21 cellular contexts compared by ENCODE assay signal in the genomic region with DNA sequence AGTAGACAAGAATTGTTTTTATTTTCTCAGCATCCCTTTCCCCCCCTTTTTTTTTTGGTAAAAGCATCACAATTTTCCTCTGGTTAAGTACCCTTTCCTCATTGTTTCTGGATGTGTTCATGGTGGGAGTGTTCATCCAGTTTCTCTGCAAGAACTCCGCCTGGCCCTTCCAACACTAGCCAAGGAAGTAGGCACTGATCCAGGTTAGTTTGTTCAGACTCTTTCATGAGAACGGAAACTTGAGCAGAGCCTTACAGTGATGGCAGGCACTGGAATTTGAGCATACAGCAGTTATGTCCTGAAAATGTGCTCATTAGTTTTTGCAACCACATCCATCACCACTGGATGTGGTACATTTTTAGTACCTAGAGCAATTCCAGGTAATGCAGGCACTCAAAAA.
DNase-seq lines count a peak whose midpoint lies in the region; ATAC-seq, FAIRE-seq and TF ChIP-seq lines count a peak whose summit lies in the region.
"Had no signal": no experiment of that assay in that cellular context is flagged by ENCODE, and none has a peak within 500 bp of the region (broad histone marks: within the 10 kb centered on the region; RNA-seq: fewer than 3 reads in every experiment).

No MANE protein-coding gene starts in this region.

- H3K27ac Mint-ChIP-seq in astrocyte (ENCODE audit: unreplicated experiment), result no peak overlapping the region
- no peak overlapping the region for H3K27ac Mint-ChIP-seq in activated T-helper 2 cell treated with anti-CD3 and anti-CD28 coated beads, Interferon-gamma antibody, Interleukin-2, Interleukin-4, amounts not matched to agents 10 μg/mL and 5 μg/mL and 100 μg/mL, durations not matched to agents 14 hours and 24 hours and 36 hours
- H3K27ac Mint-ChIP-seq: CD8-positive, alpha-beta T cell had no signal

- H4K20me1 ChIP-seq in astrocyte (ENCODE audit: insufficient read depth, low read length) (no peaks in the 10 kb centered on the region), fibroblast of lung (ENCODE audit: control insufficient read depth, extremely low read depth, insufficient read depth, low read length) (no peaks in the 10 kb centered on the region)
- H4K20me1 ChIP-seq: BLaER1 had no signal

- H3K4me3 ChIP-seq in AG10803 (ENCODE audit: low read length), result no peak overlapping the region
- H3K4me3 ChIP-seq in astrocyte (ENCODE audit: insufficient read depth, low read depth, low read length), result no peak overlapping the region
- H3K4me3 ChIP-seq in fibroblast of lung (replicated peaks in 1 of 4; ENCODE audit: control extremely low read depth in 1 of 4, insufficient read depth in 1 of 4, low read depth in 3 of 4, low read length in 4 of 4), result no peak overlapping the region
- no peak overlapping the region for H3K4me3 ChIP-seq in brain microvascular endothelial cell (ENCODE audit: low read depth, low read length)
- H3K4me3 ChIP-seq: BLaER1 had no signal

- no peak overlapping the region for H2AFZ ChIP-seq in astrocyte (ENCODE audit: low read depth, low read length)
- no peak overlapping the region for H2AFZ ChIP-seq in fibroblast of lung (ENCODE audit: low read length)

- peaks cover 10% of the 10 kb centered on the region for H3K4me1 Mint-ChIP-seq in astrocyte (ENCODE audit: low read depth, unreplicated experiment)
- H3K4me1 Mint-ChIP-seq in activated T-helper 2 cell treated with anti-CD3 and anti-CD28 coated beads, Interferon-gamma antibody, Interleukin-2, Interleukin-4, amounts not matched to agents 10 μg/mL and 5 μg/mL and 100 μg/mL, durations not matched to agents 14 hours and 24 hours and 36 hours (ENCODE audit: low read depth), result no peaks in the 10 kb centered on the region

- H3K79me2 ChIP-seq in astrocyte (ENCODE audit: insufficient read depth, low read length), result no peaks in the 10 kb centered on the region
- H3K79me2 ChIP-seq in fibroblast of lung (ENCODE audit: control insufficient read depth, insufficient read depth, low read length), result no peaks in the 10 kb centered on the region

- DNase-seq in AG10803 (ENCODE audit: low read depth), result peak; percentile 38
- peak; percentile 61 for DNase-seq in astrocyte (ENCODE audit: low read depth)
- peak; percentile 70 to 71 for DNase-seq in fibroblast of lung (ENCODE audit: low read depth in 2 of 2)
- DNase-seq in medulla oblongata (ENCODE audit: extremely low spot score), result peak; percentile 35
- no peak for DNase-seq in activated T-helper 2 cell treated with anti-CD3 and anti-CD28 coated beads, Interferon-gamma antibody, Interleukin-2, Interleukin-4, amounts not matched to agents 10 μg/mL and 5 μg/mL and 100 μg/mL, durations not matched to agents 14 hours and 24 hours and 36 hours (ENCODE audit: low spot score)
- DNase-seq in EL, result no peak
- no peak for DNase-seq in brain microvascular endothelial cell
- DNase-seq: CD8-positive, alpha-beta T cell; DMS79; GDM1; NCI-H1092; NCI-H146; NCI-H2107 had no signal

- ATAC-seq in HG03045 (IDR thresholded peaks at IDR 0.05; ENCODE audit: unreplicated experiment), result no peak
- ATAC-seq: CD8-positive, alpha-beta T cell; HepG2 had no signal

- intact Hi-C loops in activated T-helper 2 cell treated with anti-CD3 and anti-CD28 coated beads, Interferon-gamma antibody, Interleukin-2, Interleukin-4, amounts not matched to agents 10 μg/mL and 5 μg/mL and 100 μg/mL, durations not matched to agents 14 hours and 24 hours and 36 hours (cut with micrococcal nuclease), result no loop called here

- H3K27me3 Mint-ChIP-seq in astrocyte (ENCODE audit: low read depth, unreplicated experiment), result no peaks in the 10 kb centered on the region
- H3K27me3 Mint-ChIP-seq in activated T-helper 2 cell treated with anti-CD3 and anti-CD28 coated beads, Interferon-gamma antibody, Interleukin-2, Interleukin-4, amounts not matched to agents 10 μg/mL and 5 μg/mL and 100 μg/mL, durations not matched to agents 14 hours and 24 hours and 36 hours (ENCODE audit: low read depth), result no peaks in the 10 kb centered on the region

- H3K4me3 Mint-ChIP-seq in astrocyte (ENCODE audit: unreplicated experiment), result no peak overlapping the region
- no peak overlapping the region for H3K4me3 Mint-ChIP-seq in activated T-helper 2 cell treated with anti-CD3 and anti-CD28 coated beads, Interferon-gamma antibody, Interleukin-2, Interleukin-4, amounts not matched to agents 10 μg/mL and 5 μg/mL and 100 μg/mL, durations not matched to agents 14 hours and 24 hours and 36 hours (ENCODE audit: low read depth)
- H3K4me3 Mint-ChIP-seq: CD8-positive, alpha-beta T cell had no signal

- H3K9me3 Mint-ChIP-seq in astrocyte (ENCODE audit: unreplicated experiment), result peaks cover 4% of the 10 kb centered on the region
- no peaks in the 10 kb centered on the region for H3K9me3 Mint-ChIP-seq in activated T-helper 2 cell treated with anti-CD3 and anti-CD28 coated beads, Interferon-gamma antibody, Interleukin-2, Interleukin-4, amounts not matched to agents 10 μg/mL and 5 μg/mL and 100 μg/mL, durations not matched to agents 14 hours and 24 hours and 36 hours
- H3K9me3 Mint-ChIP-seq: CD8-positive, alpha-beta T cell had no signal

- H3K4me1 ChIP-seq in astrocyte (ENCODE audit: insufficient read depth, low read length), result peaks cover 14% of the 10 kb centered on the region
- peaks cover 2% of the 10 kb centered on the region for H3K4me1 ChIP-seq in fibroblast of lung (ENCODE audit: control insufficient read depth, extremely low read depth, insufficient read depth, low read length)
- H3K4me1 ChIP-seq: BLaER1 had no signal

- H3K27ac ChIP-seq in astrocyte (ENCODE audit: low read depth, low read length) (no peak overlapping the region), fibroblast of lung (ENCODE audit: insufficient read depth, low read length) (no peak overlapping the region), brain microvascular endothelial cell (no peak overlapping the region)
- H3K27ac ChIP-seq: 22Rv1, BLaER1, KMS-11, RWPE1 had no signal

- H3K27me3 ChIP-seq in astrocyte (ENCODE audit: insufficient read depth, low read length) (no peaks in the 10 kb centered on the region), fibroblast of lung (ENCODE audit: control insufficient read depth, insufficient read depth, low read length) (no peaks in the 10 kb centered on the region), brain microvascular endothelial cell (replicated peaks) (no peaks in the 10 kb centered on the region)
- H3K27me3 ChIP-seq: BLaER1 had no signal

- no peaks in the 10 kb centered on the region for H3K36me3 Mint-ChIP-seq in astrocyte (ENCODE audit: low read depth, unreplicated experiment)
- no peaks in the 10 kb centered on the region for H3K36me3 Mint-ChIP-seq in activated T-helper 2 cell treated with anti-CD3 and anti-CD28 coated beads, Interferon-gamma antibody, Interleukin-2, Interleukin-4, amounts not matched to agents 10 μg/mL and 5 μg/mL and 100 μg/mL, durations not matched to agents 14 hours and 24 hours and 36 hours (ENCODE audit: low read depth)
- H3K36me3 Mint-ChIP-seq: CD8-positive, alpha-beta T cell had no signal

- H3K36me3 ChIP-seq in astrocyte (ENCODE audit: insufficient read depth, low read length) (no peaks in the 10 kb centered on the region), fibroblast of lung (ENCODE audit: control insufficient read depth, insufficient read depth, low read length) (no peaks in the 10 kb centered on the region), brain microvascular endothelial cell (replicated peaks) (no peaks in the 10 kb centered on the region)
- H3K36me3 ChIP-seq: BLaER1 had no signal

- peak; percentile 13 for FAIRE-seq in astrocyte (lab: Jason Lieb, UNC)
- FAIRE-seq: GM12891, GM18507, HepG2 had no signal

- H3K4me2 ChIP-seq in astrocyte (ENCODE audit: low read length) (no peak overlapping the region), fibroblast of lung (ENCODE audit: extremely low read depth, insufficient read depth, low read length) (no peak overlapping the region)
- H3K4me2 ChIP-seq: BLaER1, KMS-11 had no signal

- H3K9me3 ChIP-seq in astrocyte (ENCODE audit: insufficient read depth, low read depth, low read length) (no peaks in the 10 kb centered on the region), fibroblast of lung (ENCODE audit: control insufficient read depth, insufficient read depth, low read depth, low read length) (no peaks in the 10 kb centered on the region)
- H3K9me3 ChIP-seq: BLaER1 had no signal

- no peak overlapping the region for H3K9ac ChIP-seq in astrocyte (ENCODE audit: low read length)
- H3K9ac ChIP-seq in fibroblast of lung (ENCODE audit: insufficient read depth, low read length), result no peak overlapping the region
- H3K9ac ChIP-seq: BLaER1, KMS-11 had no signal

- TF ChIP-seq CTCF in AG10803 (conservative IDR thresholded peaks at IDR 0.05; ENCODE audit: low read length), result no peak
- TF ChIP-seq CTCF in astrocyte (IDR thresholded peaks at IDR 0.05; ENCODE audit: insufficient read depth, low read depth, low read length), result no peak
- TF ChIP-seq CTCF in fibroblast of lung (conservative IDR thresholded peaks at IDR 0.05 in 1 of 2, IDR thresholded peaks at IDR 0.05 in 1 of 2; ENCODE audit: low read depth in 1 of 2, low read length in 2 of 2), result no peak
- no peak for TF ChIP-seq CTCF in brain microvascular endothelial cell (IDR thresholded peaks at IDR 0.05; ENCODE audit: low read depth, low read length, missing control alignments)

- in situ Hi-C loops in brain microvascular endothelial cell (cut with HindIII; ENCODE audit: low pct_ligation_motif_present, low sequenced_read_pairs), result no loop called here

Comparison
In these comparisons a context has a peak if more than half of its experiments do, and no peak if none do; other contexts are left out.
1. DNase-seq: peak in AG10803 (single experiment), astrocyte (single experiment), fibroblast of lung (2 of 2) and medulla oblongata (single experiment); none in activated T-helper 2 cell treated with anti-CD3 and anti-CD28 coated beads, Interferon-gamma antibody, Interleukin-2, Interleukin-4, amounts not matched to agents 10 μg/mL and 5 μg/mL and 100 μg/mL, durations not matched to agents 14 hours and 24 hours and 36 hours (single experiment), EL (single experiment) and brain microvascular endothelial cell (single experiment).